24 cellular contexts compared by ENCODE assay signal in genomic region chr3:127180859-127181258, GRCh38. TPM values are rescaled to one million over a fixed set of nuclear protein-coding genes. Genes with fewer than 3 reads are reported as not detected.
DNase-seq lines count a peak whose midpoint lies in the region; ATAC-seq and TF ChIP-seq lines count a peak whose summit lies in the region.
"Had no signal": no experiment of that assay in that cellular context is flagged by ENCODE, and none has a peak within 500 bp of the region (broad histone marks: within the 10 kb centered on the region; RNA-seq: fewer than 3 reads in every experiment).

No MANE protein-coding gene starts in this region.

- TF ChIP-seq CTCF in esophagus muscularis mucosa (IDR thresholded peaks at IDR 0.05) (no peak), neural progenitor cell (IDR thresholded peaks at IDR 0.05) (no peak)

- WGBS in esophagus muscularis mucosa = 88% methylated on average over 6 of the region's 6 CpGs

- peak overlapping the region; percentile 38 for H3K27ac Mint-ChIP-seq in neural progenitor cell

- H3K79me2 ChIP-seq in neural progenitor cell (ENCODE audit: low read depth) = no peaks in the 10 kb centered on the region

- H3F3A ChIP-seq in neural progenitor cell (ENCODE audit: low read depth) = no peaks in the 10 kb centered on the region

- H3K4me1 ChIP-seq in esophagus muscularis mucosa = no peaks in the 10 kb centered on the region
- H3K4me1 ChIP-seq in neural progenitor cell = peaks cover 12% of the 10 kb centered on the region
- H3K4me1 ChIP-seq: SJSA1 had no signal

- no peak for TF ChIP-seq POLR2A in esophagus muscularis mucosa (IDR thresholded peaks at IDR 0.05; ENCODE audit: low read depth)

- peaks cover 10% of the 10 kb centered on the region for H3K4me1 Mint-ChIP-seq in neural progenitor cell

- TF ChIP-seq EP300 in esophagus muscularis mucosa (IDR thresholded peaks at IDR 0.05) = no peak

- H3K4me2 ChIP-seq in neural progenitor cell = no peak overlapping the region

- intact Hi-C loops in esophagus muscularis mucosa (cut with DNase I) = no loop called here

- H3K36me3 ChIP-seq in esophagus muscularis mucosa = no peaks in the 10 kb centered on the region
- H3K36me3 ChIP-seq in neural progenitor cell = no peaks in the 10 kb centered on the region
- H3K36me3 ChIP-seq: MG63, SJSA1 had no signal

- ATAC-seq in HG03432 (IDR thresholded peaks at IDR 0.05; ENCODE audit: unreplicated experiment) = no peak
- ATAC-seq: HepG2, K562 had no signal

- H4K20me1 ChIP-seq in neural progenitor cell (ENCODE audit: low read depth) = no peaks in the 10 kb centered on the region

- H3K4me3 ChIP-seq in esophagus muscularis mucosa = no peak overlapping the region
- no peak overlapping the region for H3K4me3 ChIP-seq in neural progenitor cell
- H3K4me3 ChIP-seq: K562, MG63, SJSA1 had no signal

- H3K27me3 ChIP-seq in esophagus muscularis mucosa (no peaks in the 10 kb centered on the region), neural progenitor cell (no peaks in the 10 kb centered on the region)
- H3K27me3 ChIP-seq: SJSA1 had no signal

- H3K27me3 Mint-ChIP-seq in neural progenitor cell (ENCODE audit: insufficient read depth, low read depth) = no peaks in the 10 kb centered on the region

- H3K27ac ChIP-seq in esophagus muscularis mucosa (replicated peaks in 1 of 4) (no peak overlapping the region), neural progenitor cell (no peak overlapping the region)
- H3K27ac ChIP-seq: C4-2B, HL-60, SJSA1 had no signal

- H3K36me3 Mint-ChIP-seq in neural progenitor cell = no peaks in the 10 kb centered on the region

- no peak overlapping the region for H3K4me3 Mint-ChIP-seq in neural progenitor cell

- peak; percentile 70 for DNase-seq in NCI-H2107 treated with DMSO at 0.1 percent for 48 hours (lab: John Stamatoyannopoulos, UW; ENCODE audit: unreplicated experiment)
- no peak for DNase-seq in NCI-H2107 (lab: John Stamatoyannopoulos, UW)
- peak; percentile 84 for DNase-seq in esophagus muscularis mucosa (ENCODE audit: extremely low spot score)
- no peak for DNase-seq in neural progenitor cell (ENCODE audit: low spot score)
- DNase-seq in DMS153 treated with DMSO at 0.1 percent for 48 hours (lab: John Stamatoyannopoulos, UW; ENCODE audit: unreplicated experiment) = no peak
- DNase-seq in GF-D8 (lab: John Stamatoyannopoulos, UW) = no peak
- DNase-seq: 8988T, EL, H7, MG63, NCI-H1048, NCI-H1436 treated with DMSO at 0.1 percent for 48 hours, NCI-H1930, NCI-H524 treated with DMSO at 0.1 percent for 48 hours, NCI-H82 had no signal

- H3K9me3 Mint-ChIP-seq in neural progenitor cell = peaks cover 14% of the 10 kb centered on the region

- H3K9ac ChIP-seq in neural progenitor cell = no peak overlapping the region

- H3K9me3 ChIP-seq in esophagus muscularis mucosa (no peaks in the 10 kb centered on the region), neural progenitor cell (ENCODE audit: low read depth) (no peaks in the 10 kb centered on the region)
- H3K9me3 ChIP-seq: SJSA1 had no signal

- no peak overlapping the region for H2AFZ ChIP-seq in neural progenitor cell (replicated peaks)

RNA-seq across cellular contexts. Expression of gene PRR23E, which starts 12.1 kb away (rescaled TPM):
- total RNA-seq in esophagus muscularis mucosa (not detected), neural progenitor cell (ENCODE audit: low replicate concordance) (not detected in 2 replicates)
- total RNA-seq: H7, HepG2, HT-29, K562, LHCN-M2, OCI-LY7, SJSA1 had no signal

Comparison
In these comparisons a context has a peak if more than half of its experiments do, and no peak if none do; other contexts are left out.
1. DNase-seq: peak in NCI-H2107 treated with DMSO at 0.1 percent for 48 hours (single experiment) and esophagus muscularis mucosa (single experiment); none in NCI-H2107 (single experiment), neural progenitor cell (single experiment), DMS153 treated with DMSO at 0.1 percent for 48 hours (single experiment) and GF-D8 (single experiment).